In genomic region chr12:30880061-30880460, GRCh38 we compare ENCODE assay signal across 1 cellular context.
A peak's percentile ranks its signal among the peaks of the same experiment; 100 is the strongest.
TF ChIP-seq lines count a peak whose summit lies in the region.

No MANE protein-coding gene starts in this region.

TF ChIP-seq in HepG2, 621 proteins besides CTCF, POLR2A, EP300 and RAD21:
- TF ChIP-seq MNT (IDR thresholded peaks at IDR 0.05) (peak; percentile 31), ERF (CRISPR knock-in tag; IDR thresholded peaks at IDR 0.05) (no peak)
